1 cellular context compared by ENCODE assay signal in genomic region chr18:489244-490023, GRCh38.
TF ChIP-seq lines count a peak whose summit lies in the region.

No MANE protein-coding gene starts in this region.

TF ChIP-seq in HepG2, 621 proteins besides CTCF, POLR2A, EP300 and RAD21 (continued from another document):
- no peak for TF ChIP-seq ZHX1 (CRISPR knock-in tag; IDR thresholded peaks at IDR 0.05; ENCODE audit: low read depth)
- no peak for TF ChIP-seq CCDC6 (CRISPR knock-in tag; IDR thresholded peaks at IDR 0.05)
- no peak for TF ChIP-seq NR2F2 (IDR thresholded peaks at IDR 0.05; ENCODE audit: borderline replicate concordance, low read depth)
- no peak for TF ChIP-seq ZBTB33 (CRISPR knock-in tag; IDR thresholded peaks at IDR 0.05)
- TF ChIP-seq ZNF776 (CRISPR knock-in tag; IDR thresholded peaks at IDR 0.05), result no peak
TF ChIP-seq in HepG2: peak in this region for 0.
